In the genomic region with DNA sequence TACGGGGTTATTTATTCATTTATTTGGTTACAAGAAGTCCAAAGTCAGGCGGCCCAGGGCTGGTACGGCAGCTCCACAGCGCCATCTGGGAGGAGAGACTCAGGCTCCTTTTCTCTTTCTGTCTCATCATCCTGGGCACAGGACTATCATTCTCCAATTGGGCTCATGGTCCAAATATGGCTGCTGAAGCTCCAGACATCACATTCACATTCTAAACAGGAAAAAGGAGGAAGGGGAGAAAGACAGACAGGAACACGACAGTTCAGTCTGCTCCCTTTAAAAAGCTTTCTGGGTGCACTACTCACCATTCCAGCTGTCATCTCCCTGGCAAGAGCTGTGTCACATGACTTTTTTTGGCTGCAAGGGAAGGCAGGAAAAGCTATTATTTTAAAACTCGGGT, we compare ENCODE assay signal across 15 cellular contexts.
A peak's percentile ranks its signal among the peaks of the same experiment; 100 is the strongest.
DNase-seq lines count a peak whose midpoint lies in the region; ATAC-seq and TF ChIP-seq lines count a peak whose summit lies in the region.
"Had no signal": no experiment of that assay in that cellular context is flagged by ENCODE, and none has a peak within 500 bp of the region (broad histone marks: within the 10 kb centered on the region; RNA-seq: fewer than 3 reads in every experiment).

No MANE protein-coding gene starts in this region.

- no peak overlapping the region for H3K4me3 ChIP-seq in MM.1S (ENCODE audit: low read length)
- H3K4me3 ChIP-seq: gastrocnemius medialis had no signal

- H3K27me3 Mint-ChIP-seq in osteocyte (ENCODE audit: unreplicated experiment), result peaks cover 8% of the 10 kb centered on the region
- peaks cover 10% of the 10 kb centered on the region for H3K27me3 Mint-ChIP-seq in activated naive CD4-positive, alpha-beta T cell treated with anti-CD3 and anti-CD28 coated beads, Interleukin-2, amount 10 ng/mL, durations not matched to agents 7 days and 5 days
- H3K27me3 Mint-ChIP-seq: activated CD8-positive, alpha-beta memory T cell treated with anti-CD3 and anti-CD28 coated beads, Interleukin-2, amount 10 ng/mL, durations not matched to agents 7 days and 5 days had no signal

- no peak for ATAC-seq in HG02981 (IDR thresholded peaks at IDR 0.05; ENCODE audit: unreplicated experiment)
- ATAC-seq: activated CD8-positive, alpha-beta memory T cell treated with anti-CD3 and anti-CD28 coated beads, Interleukin-2, amount 10 ng/mL, durations not matched to agents 7 days and 5 days; gastrocnemius medialis had no signal

- H3K4me3 Mint-ChIP-seq in osteocyte (ENCODE audit: unreplicated experiment), result no peak overlapping the region
- no peak overlapping the region for H3K4me3 Mint-ChIP-seq in activated naive CD4-positive, alpha-beta T cell treated with anti-CD3 and anti-CD28 coated beads, Interleukin-2, amount 10 ng/mL, durations not matched to agents 7 days and 5 days
- H3K4me3 Mint-ChIP-seq: activated CD8-positive, alpha-beta memory T cell treated with anti-CD3 and anti-CD28 coated beads, Interleukin-2, amount 10 ng/mL, durations not matched to agents 7 days and 5 days; activated naive CD8-positive, alpha-beta T cell; dendritic cell treated with granulocyte-macrophage colony-stimulating factor and Interleukin-4, amounts not matched to agents 40 ng/mL and 50 ng/mL, for 4 days had no signal

- no peaks in the 10 kb centered on the region for H3K79me2 ChIP-seq in MM.1S (ENCODE audit: low read length)

- H3K4me1 Mint-ChIP-seq in osteocyte (ENCODE audit: unreplicated experiment), result peaks cover 2% of the 10 kb centered on the region
- no peaks in the 10 kb centered on the region for H3K4me1 Mint-ChIP-seq in activated naive CD4-positive, alpha-beta T cell treated with anti-CD3 and anti-CD28 coated beads, Interleukin-2, amount 10 ng/mL, durations not matched to agents 7 days and 5 days
- H3K4me1 Mint-ChIP-seq: activated CD8-positive, alpha-beta memory T cell treated with anti-CD3 and anti-CD28 coated beads, Interleukin-2, amount 10 ng/mL, durations not matched to agents 7 days and 5 days had no signal

- H3K36me3 Mint-ChIP-seq in osteocyte (ENCODE audit: unreplicated experiment), result no peaks in the 10 kb centered on the region
- peaks cover 3% of the 10 kb centered on the region for H3K36me3 Mint-ChIP-seq in activated naive CD4-positive, alpha-beta T cell treated with anti-CD3 and anti-CD28 coated beads, Interleukin-2, amount 10 ng/mL, durations not matched to agents 7 days and 5 days

- H2AFZ ChIP-seq in MM.1S (ENCODE audit: low read length), result no peak overlapping the region

- H3K27ac Mint-ChIP-seq in osteocyte (ENCODE audit: unreplicated experiment), result no peak overlapping the region
- no peak overlapping the region for H3K27ac Mint-ChIP-seq in activated naive CD4-positive, alpha-beta T cell treated with anti-CD3 and anti-CD28 coated beads, Interleukin-2, amount 10 ng/mL, durations not matched to agents 7 days and 5 days
- H3K27ac Mint-ChIP-seq: activated CD8-positive, alpha-beta memory T cell treated with anti-CD3 and anti-CD28 coated beads, Interleukin-2, amount 10 ng/mL, durations not matched to agents 7 days and 5 days; activated naive CD8-positive, alpha-beta T cell; dendritic cell treated with granulocyte-macrophage colony-stimulating factor and Interleukin-4, amounts not matched to agents 40 ng/mL and 50 ng/mL, for 4 days had no signal

- no peaks in the 10 kb centered on the region for H3K9me2 ChIP-seq in MM.1S (replicated peaks; ENCODE audit: insufficient read depth, low read length)

- H3K4me2 ChIP-seq in MM.1S (ENCODE audit: low read depth, low read length), result no peak overlapping the region

- no peaks in the 10 kb centered on the region for H3K4me1 ChIP-seq in MM.1S (ENCODE audit: low read length)
- H3K4me1 ChIP-seq: gastrocnemius medialis had no signal

- H3K9me3 ChIP-seq in MM.1S (replicated peaks; ENCODE audit: insufficient read depth, low read length), result no peaks in the 10 kb centered on the region
- H3K9me3 ChIP-seq: gastrocnemius medialis had no signal

- H4K20me1 ChIP-seq in MM.1S (ENCODE audit: insufficient read depth, low read length), result no peaks in the 10 kb centered on the region

- H3K27ac ChIP-seq in MM.1S (ENCODE audit: low read length), result no peak overlapping the region
- H3K27ac ChIP-seq: gastrocnemius medialis had no signal

- H3K9ac ChIP-seq in MM.1S (ENCODE audit: low read length), result no peak overlapping the region

- CTCF ChIA-PET in activated naive CD4-positive, alpha-beta T cell treated with anti-CD3 and anti-CD28 coated beads, Interleukin-2, amount 10 ng/mL, durations not matched to agents 7 days and 5 days (lab: Charles Lee), result interaction anchor here (1.4 kb wide), 2 partner anchors 12 to 233 kb away, joined by 4 read pairs; no protein-coding TSS in a partner anchor

- no peaks in the 10 kb centered on the region for H3F3A ChIP-seq in MM.1S (ENCODE audit: insufficient read depth, low read length)

- TF ChIP-seq CTCF in GM12872 (IDR thresholded peaks at IDR 0.05; ENCODE audit: insufficient read depth, low read depth, low read length) (peak; percentile 32; the same call in 2 of the 3 replicates), MM.1S (IDR thresholded peaks at IDR 0.05; ENCODE audit: low read length) (peak; percentile 4; the same call in 1 of the 2 replicates), osteocyte (IDR thresholded peaks at IDR 0.05) (peak; percentile 27)

- H3K36me3 ChIP-seq in MM.1S (replicated peaks; ENCODE audit: insufficient read depth, low read length), result no peaks in the 10 kb centered on the region
- H3K36me3 ChIP-seq: gastrocnemius medialis had no signal

- no peaks in the 10 kb centered on the region for H3K27me3 ChIP-seq in MM.1S (replicated peaks; ENCODE audit: insufficient read depth, low read length)
- H3K27me3 ChIP-seq: gastrocnemius medialis had no signal

- peaks cover 4% of the 10 kb centered on the region for H3K9me3 Mint-ChIP-seq in osteocyte (ENCODE audit: unreplicated experiment)
- peaks cover 29% of the 10 kb centered on the region for H3K9me3 Mint-ChIP-seq in activated naive CD4-positive, alpha-beta T cell treated with anti-CD3 and anti-CD28 coated beads, Interleukin-2, amount 10 ng/mL, durations not matched to agents 7 days and 5 days

- DNase-seq in MM.1S (no peak), dermis blood vessel endothelial cell (peak; percentile 15), osteocyte (ENCODE audit: extremely low spot score, unreplicated experiment) (no peak), inferior parietal cortex (ENCODE audit: extremely low spot score) (no peak), EL (no peak)
- DNase-seq in activated naive CD4-positive, alpha-beta T cell treated with anti-CD3 and anti-CD28 coated beads, Interleukin-2, amount 10 ng/mL, durations not matched to agents 7 days and 5 days, result no peak
- DNase-seq: activated CD8-positive, alpha-beta memory T cell treated with anti-CD3 and anti-CD28 coated beads, Interleukin-2, amount 10 ng/mL, durations not matched to agents 7 days and 5 days; gastrocnemius medialis; kidney glomerular epithelial cell; NCI-H1417; NCI-H526 treated with DMSO at 0.1 percent for 48 hours had no signal
